Comparison of ENCODE assay signal across 1 cellular context in genomic region chr6:169709293-169709692, GRCh38.
TF ChIP-seq lines count a peak whose summit lies in the region.

No MANE protein-coding gene starts in this region.

TF ChIP-seq in GM12878, 131 proteins besides CTCF, POLR2A, EP300 and RAD21:
- TF ChIP-seq HSF1 (IDR thresholded peaks at IDR 0.05; ENCODE audit: low read depth, low read length) (no peak), TCF7 (IDR thresholded peaks at IDR 0.05; ENCODE audit: borderline replicate concordance) (no peak), ZSCAN29 (IDR thresholded peaks at IDR 0.05) (no peak), CHD1 (IDR thresholded peaks at IDR 0.05; ENCODE audit: low read depth, low read length) (no peak), CBFB (IDR thresholded peaks at IDR 0.05; ENCODE audit: low read depth) (no peak), E2F8 (IDR thresholded peaks at IDR 0.05; ENCODE audit: low read depth, partially characterized antibody) (no peak), FOXK2 (IDR thresholded peaks at IDR 0.05) (no peak), POU2F2 (IDR thresholded peaks at IDR 0.05; ENCODE audit: borderline replicate concordance, low read depth, low read length) (no peak), RELA (IDR thresholded peaks at IDR 0.05; ENCODE audit: borderline replicate concordance, partially characterized antibody) (no peak), PAX5 (IDR thresholded peaks at IDR 0.05; ENCODE audit: borderline replicate concordance, low read depth, low read length) (no peak), IKZF1 (conservative IDR thresholded peaks at IDR 0.05) (no peak)
